ENCODE assay signal across 8 cellular contexts in genomic region chr1:51189421-51190073, GRCh38. TPM values are rescaled to one million over a fixed set of nuclear protein-coding genes. Genes with fewer than 3 reads are reported as not detected.
A peak's percentile ranks its signal among the peaks of the same experiment; 100 is the strongest.
DNase-seq lines count a peak whose midpoint lies in the region; ATAC-seq, FAIRE-seq and TF ChIP-seq lines count a peak whose summit lies in the region.

No MANE protein-coding gene starts in this region.

- peak; percentile 96 to 99 for TF ChIP-seq RAD21 in K562 (CRISPR knock-in tag; conservative IDR thresholded peaks at IDR 0.05 in 1 of 2, IDR thresholded peaks at IDR 0.05 in 1 of 2)

- TF ChIP-seq EP300 in K562 (IDR thresholded peaks at IDR 0.05; ENCODE audit: low read length): no peak

- no peaks in the 10 kb centered on the region for H4K20me1 ChIP-seq in Loucy (ENCODE audit: insufficient read depth, low read length, poor library complexity, severe bottlenecking)
- no peaks in the 10 kb centered on the region for H4K20me1 ChIP-seq in K562 (replicated peaks; ENCODE audit: control insufficient read depth, insufficient read depth, low read length)
- no peaks in the 10 kb centered on the region for H4K20me1 ChIP-seq in keratinocyte (ENCODE audit: control insufficient read depth, extremely low read depth, insufficient read depth, low read length)

- H3K9me3 ChIP-seq in Loucy (ENCODE audit: insufficient read depth, low read depth, low read length): no peaks in the 10 kb centered on the region
- no peaks in the 10 kb centered on the region for H3K9me3 ChIP-seq in K562 (replicated peaks; ENCODE audit: control insufficient read depth, insufficient read depth, low read depth, low read length)
- no peaks in the 10 kb centered on the region for H3K9me3 ChIP-seq in keratinocyte (ENCODE audit: control insufficient read depth, low read depth, low read length)

- H3K9me2 ChIP-seq in Loucy (replicated peaks; ENCODE audit: low read depth, low read length): no peaks in the 10 kb centered on the region

- no TSS peak for BruUV-seq in K562 (replicated peaks; lab: Mats Ljungman, UMichigan)

- in situ Hi-C loops in K562 (cut with MboI): loop anchor here (5.0 to 10.0 kb wide), 3 partner anchors 265 to 815 kb away; no protein-coding TSS in a partner anchor

- peak; percentile 80 for ATAC-seq in K562
- no peak for ATAC-seq in GM21360 (IDR thresholded peaks at IDR 0.05; ENCODE audit: unreplicated experiment)

- H3K9me1 ChIP-seq in K562 (ENCODE audit: control insufficient read depth, insufficient read depth, low read length) (no peaks in the 10 kb centered on the region), keratinocyte (ENCODE audit: control insufficient read depth, extremely low read depth, insufficient read depth, low read length) (no peaks in the 10 kb centered on the region)

- H3K9ac ChIP-seq in Loucy (ENCODE audit: low read depth, low read length, poor library complexity, severe bottlenecking): no peak overlapping the region
- no peak overlapping the region for H3K9ac ChIP-seq in K562 (ENCODE audit: insufficient read depth in 1 of 2, low read depth in 2 of 2, low read length in 2 of 2)
- no peak overlapping the region for H3K9ac ChIP-seq in keratinocyte (ENCODE audit: control insufficient read depth, extremely low read depth, insufficient read depth, low read length)

- H3K27ac ChIP-seq in K562 (ENCODE audit: extremely low read depth, low read depth, low read length) (no peak overlapping the region), keratinocyte (ENCODE audit: control insufficient read depth, insufficient read depth, low read length) (no peak overlapping the region)

- FAIRE-seq in RCC 7860 (lab: Jason Lieb, UNC) (peak; percentile 87), K562 (lab: Jason Lieb, UNC) (peak; percentile 85), keratinocyte (lab: Jason Lieb, UNC) (peak; percentile 41)

- H3F3A ChIP-seq in Loucy (ENCODE audit: low read depth): no peaks in the 10 kb centered on the region

- dilution Hi-C loops in keratinocyte (cut with MboI; ENCODE audit: extremely low pct_ligation_motif_present, low sequenced_read_pairs): no loop called here

- no peak for TF ChIP-seq POLR2A in K562 (conservative IDR thresholded peaks at IDR 0.05)

- H3K27me3 ChIP-seq in Loucy (ENCODE audit: insufficient read depth, low read length, poor library complexity, severe bottlenecking) (no peaks in the 10 kb centered on the region), K562 (ENCODE audit: control insufficient read depth in 2 of 2, insufficient read depth in 2 of 2, low read length in 2 of 2) (peaks cover 0 to 3% of the 10 kb centered on the region in 2 experiments; a peak in 1 of 5 replicates), keratinocyte (ENCODE audit: control insufficient read depth, extremely low read depth, insufficient read depth, low read length) (no peaks in the 10 kb centered on the region)

- 22% methylated on average over 2 of the region's 2 CpGs for WGBS in K562 (ENCODE audit: insufficient coverage, low coverage, missing lambda C conversion rate)

- CTCF ChIA-PET in K562 (lab: Yijun Ruan, JAX; ENCODE audit: low intra/inter-chr PET ratio): interaction anchor here (0.5 to 5.9 kb wide), 7 partner anchors 24 to 820 kb away, joined by 3 to 58 read pairs (median 3); no protein-coding TSS in a partner anchor

- POLR2A ChIA-PET in K562 (lab: Yijun Ruan, JAX): interaction anchor here (0.6 to 1.5 kb wide), 4 partner anchors 10 to 418 kb away, joined by 3 read pairs; no protein-coding TSS in a partner anchor

- intact Hi-C loops in K562 (cut with micrococcal nuclease): loop anchor here (1.0 kb wide), 5 partner anchors 101 to 821 kb away; no protein-coding TSS in a partner anchor

- H3K4me1 ChIP-seq in Loucy (ENCODE audit: insufficient read depth, low read length, poor library complexity, severe bottlenecking) (no peaks in the 10 kb centered on the region), K562 (replicated peaks in 1 of 2; ENCODE audit: control insufficient read depth in 2 of 2, insufficient read depth in 2 of 2, low read length in 2 of 2) (peaks cover 0 to 3% of the 10 kb centered on the region in 2 experiments; a peak in 1 of 5 replicates), keratinocyte (ENCODE audit: control insufficient read depth, extremely low read depth, insufficient read depth, low read length) (no peaks in the 10 kb centered on the region)

- H3K4me2 ChIP-seq in Loucy (ENCODE audit: low read depth, low read length, poor library complexity, severe bottlenecking): no peak overlapping the region
- H3K4me2 ChIP-seq in K562 (ENCODE audit: insufficient read depth, low read length): no peak overlapping the region
- no peak overlapping the region for H3K4me2 ChIP-seq in keratinocyte (ENCODE audit: control insufficient read depth, extremely low read depth, insufficient read depth, low read depth, low read length)

- H2AFZ ChIP-seq in Loucy (ENCODE audit: low read length) (peak overlapping the region; percentile 17; the same call in 1 of the 2 replicates), K562 (ENCODE audit: low read depth, low read length) (no peak overlapping the region), keratinocyte (ENCODE audit: control insufficient read depth, low read length) (no peak overlapping the region)

- H3K79me2 ChIP-seq in Loucy (ENCODE audit: insufficient read depth, low read length) (no peaks in the 10 kb centered on the region), K562 (ENCODE audit: control insufficient read depth, insufficient read depth, low read length) (no peaks in the 10 kb centered on the region), keratinocyte (ENCODE audit: control insufficient read depth, insufficient read depth, low read length) (no peaks in the 10 kb centered on the region)

- peak; percentile 14 for DNase-seq in activated naive CD4-positive, alpha-beta T cell treated with Interleukin-2 at 50 U/mL for 16 hours
- no peak for DNase-seq in activated naive CD4-positive, alpha-beta T cell (lab: John Stamatoyannopoulos, UW)
- DNase-seq in RCC 7860 (ENCODE audit: low spot score) (peak; percentile 64), K562 (ENCODE audit: extremely low read depth in 1 of 4, low spot score in 3 of 4) (peak; percentile 75 to 79 (median 76)), keratinocyte (ENCODE audit: low read depth, low spot score) (no peak)
- DNase-seq in stimulated activated CD4-positive, alpha-beta T cell treated with anti-CD3 and anti-CD28 coated beads, Interleukin-4, amount 100 ng/mL, for 1 hour: peak; percentile 17

- H3K4me3 ChIP-seq in Loucy (ENCODE audit: low read length, poor library complexity, severe bottlenecking) (no peak overlapping the region), K562 (no peak overlapping the region), keratinocyte (ENCODE audit: control insufficient read depth in 2 of 3, extremely low read depth in 1 of 3, insufficient read depth in 2 of 3, low read depth in 1 of 3, low read length in 3 of 3) (no peak overlapping the region)

- H3K36me3 ChIP-seq in Loucy (ENCODE audit: insufficient read depth, low read length) (no peaks in the 10 kb centered on the region), K562 (ENCODE audit: control insufficient read depth, insufficient read depth, low read length) (no peaks in the 10 kb centered on the region), keratinocyte (ENCODE audit: control insufficient read depth in 2 of 2, extremely low read depth in 1 of 2, insufficient read depth in 2 of 2, low read length in 2 of 2) (no peaks in the 10 kb centered on the region)

- peak; percentile 99 for TF ChIP-seq CTCF in Loucy (conservative IDR thresholded peaks at IDR 0.05; ENCODE audit: low read length)
- peak; percentile 84 to 98 (median 87) for TF ChIP-seq CTCF in K562 (IDR thresholded peaks at IDR 0.05 in 2 of 3, conservative IDR thresholded peaks at IDR 0.05 in 1 of 3; ENCODE audit: insufficient read depth in 2 of 3, low read depth in 1 of 3, low read length in 3 of 3)
- TF ChIP-seq CTCF in keratinocyte (optimal IDR thresholded peaks at IDR 0.05 in 1 of 3, IDR thresholded peaks at IDR 0.05 in 1 of 3, conservative IDR thresholded peaks at IDR 0.05 in 1 of 3; ENCODE audit: extremely low read depth in 1 of 3, insufficient read depth in 2 of 3, low read length in 3 of 3): peak in 2 of 3 experiments; percentile 72 to 76

TF ChIP-seq in K562, 482 proteins besides CTCF, POLR2A, EP300 and RAD21 (continues in another document):
- TF ChIP-seq ASH1L (IDR thresholded peaks at IDR 0.05; ENCODE audit: borderline replicate concordance, low read depth, partially characterized antibody) (no peak), HDAC2 (IDR thresholded peaks at IDR 0.05) (no peak), CEBPB (tag; IDR thresholded peaks at IDR 0.05) (no peak), NBN (IDR thresholded peaks at IDR 0.05; ENCODE audit: low read depth) (0 out of 2 replicates have a peak, but pooled peaks have one; percentile 32)

RNA-seq across cellular contexts. Expression of gene RNF11, which starts 46.5 kb away (rescaled TPM):
- 16.1 and 30.6 TPM in 2 replicates for total RNA-seq in K562 (2011; cell fraction: chromatin; rRNA removed; ENCODE audit: low replicate concordance)
- total RNA-seq in K562 (2011; cell fraction: nucleolus; rRNA removed): 7.5 and 10.5 TPM in 2 replicates
- total RNA-seq in K562 (2011; cell fraction: nucleoplasm; rRNA removed): 14.1 and 21.9 TPM in 2 replicates
- total RNA-seq in K562 (2014; rRNA removed) (24.7 and 37.3 TPM in 2 replicates), K562 (2014; rRNA removed; fragmentation: Illumina TruSeq; extraction: Trizol) (29.5 and 30.1 TPM in 2 replicates), K562 (2015; rRNA removed; fragmentation: Illumina TruSeq; extraction: Trizol) (20.3 and 20.6 TPM in 2 replicates), K562 (2021) (19.9 and 23.1 TPM in 2 replicates)
- polyA plus RNA-seq in K562 (2011; rRNA removed) (23.1 and 34.3 TPM in 2 replicates), K562 (2014; fragmentation: Illumina TruSeq; extraction: Trizol) (25.8 and 27.2 TPM in 2 replicates), K562 (2014; fragmentation: Nextera tagmentation; extraction: Ambion mirVana) (1 to 10 TPM; 5.7 to 6.1 TPM), K562 (2014; rRNA removed) (22.1 and 22.2 TPM in 2 replicates), keratinocyte (104 to 138 TPM (median 113 TPM) in 3 replicates)
- polyA plus RNA-seq in K562 (2011; cell fraction: cytosol; rRNA removed): 22.7 and 34.7 TPM in 2 replicates
- polyA plus RNA-seq in K562 (2011; cell fraction: nucleus; rRNA removed): 19.5 and 25.7 TPM in 2 replicates
- polyA plus RNA-seq in K562 (2012): 18.4 and 29.0 TPM in 2 replicates
- 61.8 and 65.2 TPM in 2 replicates for polyA minus RNA-seq in K562 (2011; rRNA and poly(A)+ RNA removed)
- polyA minus RNA-seq in K562 (2011; cell fraction: cytosol; rRNA and poly(A)+ RNA removed): 19.0 and 20.3 TPM in 2 replicates
- 3.5 and 11.7 TPM in 2 replicates for polyA minus RNA-seq in K562 (2011; cell fraction: nucleus; rRNA and poly(A)+ RNA removed)
- polyA plus RNA-seq in keratinocyte (2011; ENCODE audit: low read depth): 47.7 TPM
- 119 and 232 TPM in 2 replicates for polyA plus RNA-seq in keratinocyte (2011; cell fraction: cytosol; rRNA removed)
- polyA plus RNA-seq in keratinocyte (2011; cell fraction: nucleus; rRNA removed): 50.6 and 56.0 TPM in 2 replicates
- polyA plus RNA-seq in keratinocyte (2012; ENCODE audit: low replicate concordance): 86.9 and 103 TPM in 2 replicates
- 60.2 to 179 TPM (median 179 TPM) in 3 replicates for polyA minus RNA-seq in keratinocyte
- polyA minus RNA-seq in keratinocyte (2011; cell fraction: cytosol; rRNA and poly(A)+ RNA removed): 105 TPM
- 23.6 and 49.4 TPM in 2 replicates for polyA minus RNA-seq in keratinocyte (2011; cell fraction: nucleus; rRNA and poly(A)+ RNA removed)

Comparison
In these comparisons a context has a peak if more than half of its experiments do, and no peak if none do; other contexts are left out.
1. DNase-seq: peak in activated naive CD4-positive, alpha-beta T cell treated with Interleukin-2 at 50 U/mL for 16 hours (single experiment), RCC 7860 (single experiment), K562 (4 of 4) and stimulated activated CD4-positive, alpha-beta T cell treated with anti-CD3 and anti-CD28 coated beads, Interleukin-4, amount 100 ng/mL, for 1 hour (single experiment); none in activated naive CD4-positive, alpha-beta T cell (0 of 4) and keratinocyte (single experiment).
2. Peak in every context shown above with its lines, with median percentiles within 50 percentile points of each other: CTCF ChIP-seq.